Comparison of ENCODE assay signal across 10 cellular contexts in genomic region chr2:105338020-105338385, GRCh38. TPM values are rescaled to one million over a fixed set of nuclear protein-coding genes. Genes with fewer than 3 reads are reported as not detected.
DNase-seq lines count a peak whose midpoint lies in the region; ATAC-seq, FAIRE-seq and TF ChIP-seq lines count a peak whose summit lies in the region.
"Had no signal": no experiment of that assay in that cellular context is flagged by ENCODE, and none has a peak within 500 bp of the region (broad histone marks: within the 10 kb centered on the region; RNA-seq: fewer than 3 reads in every experiment).

No MANE protein-coding gene starts in this region.

- H3K36me3 Mint-ChIP-seq in activated T-helper 2 cell treated with anti-CD3 and anti-CD28 coated beads, Interferon-gamma antibody, Interleukin-2, Interleukin-4, amounts not matched to agents 10 μg/mL and 5 μg/mL and 100 μg/mL, durations not matched to agents 14 hours and 24 hours and 36 hours (ENCODE audit: low read depth): peaks cover 42% of the 10 kb centered on the region

- H3K27me3 Mint-ChIP-seq in activated T-helper 2 cell treated with anti-CD3 and anti-CD28 coated beads, Interferon-gamma antibody, Interleukin-2, Interleukin-4, amounts not matched to agents 10 μg/mL and 5 μg/mL and 100 μg/mL, durations not matched to agents 14 hours and 24 hours and 36 hours (ENCODE audit: low read depth): no peaks in the 10 kb centered on the region

- peak; percentile 7 for DNase-seq in SIG-M5 treated with dmso at 0.1 percent for 504 hours (lab: John Stamatoyannopoulos, UW; ENCODE audit: unreplicated experiment)
- DNase-seq in SIG-M5 (lab: John Stamatoyannopoulos, UW): no peak
- DNase-seq in activated T-helper 2 cell treated with anti-CD3 and anti-CD28 coated beads, Interferon-gamma antibody, Interleukin-2, Interleukin-4, amounts not matched to agents 10 μg/mL and 5 μg/mL and 100 μg/mL, durations not matched to agents 14 hours and 24 hours and 36 hours (ENCODE audit: low spot score): no peak
- DNase-seq in keratinocyte (ENCODE audit: low read depth, low spot score): no peak
- no peak for DNase-seq in thoracic aorta (ENCODE audit: low spot score)
- DNase-seq in stimulated activated CD4-positive, alpha-beta T cell treated with anti-CD3 and anti-CD28 coated beads, Interleukin-2, amount 100 ng/mL, for 24 hours: no peak
- DNase-seq in cerebellar nuclear complex (lab: John Stamatoyannopoulos, UW): no peak

- peak overlapping the region; percentile 99 for H3K9ac ChIP-seq in keratinocyte (ENCODE audit: control insufficient read depth, extremely low read depth, insufficient read depth, low read length)

- ATAC-seq in HG03060 (IDR thresholded peaks at IDR 0.05; ENCODE audit: low read depth, unreplicated experiment) (peak; percentile 22), thoracic aorta (ENCODE audit: insufficient number of reproducible peaks, low FRiP score, low read depth) (no peak)

- H3K9me3 ChIP-seq in keratinocyte (ENCODE audit: control insufficient read depth, low read depth, low read length) (no peaks in the 10 kb centered on the region), thoracic aorta (no peaks in the 10 kb centered on the region)

- H3K4me3 ChIP-seq in keratinocyte (ENCODE audit: control insufficient read depth in 2 of 3, extremely low read depth in 1 of 3, insufficient read depth in 2 of 3, low read depth in 1 of 3, low read length in 3 of 3): peak overlapping the region; percentile 77 to 100 (median 99)
- H3K4me3 ChIP-seq in thoracic aorta: peak overlapping the region; percentile 92

- peak overlapping the region; percentile 99 for H2AFZ ChIP-seq in keratinocyte (ENCODE audit: control insufficient read depth, low read length)

- no peak for TF ChIP-seq CTCF in keratinocyte (optimal IDR thresholded peaks at IDR 0.05 in 1 of 3, IDR thresholded peaks at IDR 0.05 in 1 of 3, conservative IDR thresholded peaks at IDR 0.05 in 1 of 3; ENCODE audit: extremely low read depth in 1 of 3, insufficient read depth in 2 of 3, low read length in 3 of 3)
- no peak for TF ChIP-seq CTCF in thoracic aorta (IDR thresholded peaks at IDR 0.05)

- dilution Hi-C loops in keratinocyte (cut with MboI; ENCODE audit: extremely low pct_ligation_motif_present, low sequenced_read_pairs): no loop called here

- H3K79me2 ChIP-seq in keratinocyte (ENCODE audit: control insufficient read depth, insufficient read depth, low read length): peaks cover 50% of the 10 kb centered on the region

- peak overlapping the region; percentile 99 for H3K27ac ChIP-seq in keratinocyte (ENCODE audit: control insufficient read depth, insufficient read depth, low read length)
- peak overlapping the region; percentile 95 to 96 for H3K27ac ChIP-seq in thoracic aorta

- intact Hi-C loops in activated T-helper 2 cell treated with anti-CD3 and anti-CD28 coated beads, Interferon-gamma antibody, Interleukin-2, Interleukin-4, amounts not matched to agents 10 μg/mL and 5 μg/mL and 100 μg/mL, durations not matched to agents 14 hours and 24 hours and 36 hours (cut with micrococcal nuclease): loop anchor here (10.0 kb wide), 1 partner anchor 457 kb away; no protein-coding TSS in a partner anchor

- no peak for FAIRE-seq in keratinocyte (lab: Jason Lieb, UNC)
- FAIRE-seq: colon, G401.6 had no signal

- H4K20me1 ChIP-seq in keratinocyte (ENCODE audit: control insufficient read depth, extremely low read depth, insufficient read depth, low read length): no peaks in the 10 kb centered on the region

- H3K4me1 ChIP-seq in keratinocyte (ENCODE audit: control insufficient read depth, extremely low read depth, insufficient read depth, low read length): peaks cover 16% of the 10 kb centered on the region
- H3K4me1 ChIP-seq in thoracic aorta (ENCODE audit: control insufficient read depth in 1 of 2, low read depth in 2 of 2): peaks cover 6 to 21% of the 10 kb centered on the region in 2 donors

- peaks cover 29% of the 10 kb centered on the region for H3K4me1 Mint-ChIP-seq in activated T-helper 2 cell treated with anti-CD3 and anti-CD28 coated beads, Interferon-gamma antibody, Interleukin-2, Interleukin-4, amounts not matched to agents 10 μg/mL and 5 μg/mL and 100 μg/mL, durations not matched to agents 14 hours and 24 hours and 36 hours (ENCODE audit: low read depth)

- H3K4me2 ChIP-seq in keratinocyte (ENCODE audit: control insufficient read depth, extremely low read depth, insufficient read depth, low read depth, low read length): peak overlapping the region; percentile 73

- H3K9me1 ChIP-seq in keratinocyte (ENCODE audit: control insufficient read depth, extremely low read depth, insufficient read depth, low read length): no peaks in the 10 kb centered on the region

- H3K36me3 ChIP-seq in keratinocyte (ENCODE audit: control insufficient read depth in 2 of 2, extremely low read depth in 1 of 2, insufficient read depth in 2 of 2, low read length in 2 of 2) (peaks cover 11 to 14% of the 10 kb centered on the region in 2 experiments), thoracic aorta (peaks cover 23% of the 10 kb centered on the region)

- peak overlapping the region; percentile 99 for H3K4me3 Mint-ChIP-seq in activated T-helper 2 cell treated with anti-CD3 and anti-CD28 coated beads, Interferon-gamma antibody, Interleukin-2, Interleukin-4, amounts not matched to agents 10 μg/mL and 5 μg/mL and 100 μg/mL, durations not matched to agents 14 hours and 24 hours and 36 hours (ENCODE audit: low read depth)

- peak overlapping the region; percentile 100 for H3K27ac Mint-ChIP-seq in activated T-helper 2 cell treated with anti-CD3 and anti-CD28 coated beads, Interferon-gamma antibody, Interleukin-2, Interleukin-4, amounts not matched to agents 10 μg/mL and 5 μg/mL and 100 μg/mL, durations not matched to agents 14 hours and 24 hours and 36 hours

- no peaks in the 10 kb centered on the region for H3K9me3 Mint-ChIP-seq in activated T-helper 2 cell treated with anti-CD3 and anti-CD28 coated beads, Interferon-gamma antibody, Interleukin-2, Interleukin-4, amounts not matched to agents 10 μg/mL and 5 μg/mL and 100 μg/mL, durations not matched to agents 14 hours and 24 hours and 36 hours

- H3K27me3 ChIP-seq in keratinocyte (ENCODE audit: control insufficient read depth, extremely low read depth, insufficient read depth, low read length) (no peaks in the 10 kb centered on the region), thoracic aorta (replicated peaks; ENCODE audit: insufficient read depth) (no peaks in the 10 kb centered on the region)

RNA-seq across cellular contexts. Expression of gene C2orf49, which starts 0.7 kb away (rescaled TPM):
- 18.6 and 19.0 TPM in 2 replicates for total RNA-seq in activated T-helper 2 cell treated with anti-CD3 and anti-CD28 coated beads, Interferon-gamma antibody, Interleukin-2, Interleukin-4, amounts not matched to agents 10 μg/mL and 5 μg/mL and 100 μg/mL, durations not matched to agents 14 hours and 24 hours and 36 hours
- 13.1 to 19.4 TPM (median 14.5 TPM) in 3 replicates for polyA plus RNA-seq in keratinocyte
- 43.2 TPM for polyA plus RNA-seq in keratinocyte (2011; ENCODE audit: low read depth)
- 11.8 and 17.0 TPM in 2 replicates for polyA plus RNA-seq in keratinocyte (2011; cell fraction: cytosol; rRNA removed)
- 13.9 and 18.8 TPM in 2 replicates for polyA plus RNA-seq in keratinocyte (2011; cell fraction: nucleus; rRNA removed)
- polyA plus RNA-seq in keratinocyte (2012; ENCODE audit: low replicate concordance): 12.3 and 18.3 TPM in 2 replicates
- 3.6 to 6.0 TPM (median 4.7 TPM) in 3 replicates for polyA minus RNA-seq in keratinocyte
- polyA minus RNA-seq in keratinocyte (2011; cell fraction: cytosol; rRNA and poly(A)+ RNA removed): 4.2 TPM
- 3.3 and 9.2 TPM in 2 replicates for polyA minus RNA-seq in keratinocyte (2011; cell fraction: nucleus; rRNA and poly(A)+ RNA removed)
- 10 to 100 TPM; 17.5 to 18.4 TPM for total RNA-seq in thoracic aorta

RNA-seq across cellular contexts. Expression of gene TGFBRAP1, which starts 8.5 kb away (rescaled TPM):
- 23.4 and 24.2 TPM in 2 replicates for total RNA-seq in activated T-helper 2 cell treated with anti-CD3 and anti-CD28 coated beads, Interferon-gamma antibody, Interleukin-2, Interleukin-4, amounts not matched to agents 10 μg/mL and 5 μg/mL and 100 μg/mL, durations not matched to agents 14 hours and 24 hours and 36 hours
- 7.2 to 9.3 TPM (median 9.0 TPM) in 3 replicates for polyA plus RNA-seq in keratinocyte
- polyA plus RNA-seq in keratinocyte (2011; ENCODE audit: low read depth): 11.7 TPM
- polyA plus RNA-seq in keratinocyte (2011; cell fraction: cytosol; rRNA removed): 7.6 and 7.8 TPM in 2 replicates
- polyA plus RNA-seq in keratinocyte (2011; cell fraction: nucleus; rRNA removed): 12.6 and 13.7 TPM in 2 replicates
- polyA plus RNA-seq in keratinocyte (2012; ENCODE audit: low replicate concordance): 10.3 and 13.0 TPM in 2 replicates
- 12.8 to 22.7 TPM (median 15.7 TPM) in 3 replicates for polyA minus RNA-seq in keratinocyte
- polyA minus RNA-seq in keratinocyte (2011; cell fraction: cytosol; rRNA and poly(A)+ RNA removed): 11.5 TPM
- polyA minus RNA-seq in keratinocyte (2011; cell fraction: nucleus; rRNA and poly(A)+ RNA removed): 11.7 and 17.6 TPM in 2 replicates
- total RNA-seq in thoracic aorta: 10 to 100 TPM; 26.0 to 30.7 TPM
